Comparison of ENCODE assay signal across 8 cellular contexts in the genomic region with DNA sequence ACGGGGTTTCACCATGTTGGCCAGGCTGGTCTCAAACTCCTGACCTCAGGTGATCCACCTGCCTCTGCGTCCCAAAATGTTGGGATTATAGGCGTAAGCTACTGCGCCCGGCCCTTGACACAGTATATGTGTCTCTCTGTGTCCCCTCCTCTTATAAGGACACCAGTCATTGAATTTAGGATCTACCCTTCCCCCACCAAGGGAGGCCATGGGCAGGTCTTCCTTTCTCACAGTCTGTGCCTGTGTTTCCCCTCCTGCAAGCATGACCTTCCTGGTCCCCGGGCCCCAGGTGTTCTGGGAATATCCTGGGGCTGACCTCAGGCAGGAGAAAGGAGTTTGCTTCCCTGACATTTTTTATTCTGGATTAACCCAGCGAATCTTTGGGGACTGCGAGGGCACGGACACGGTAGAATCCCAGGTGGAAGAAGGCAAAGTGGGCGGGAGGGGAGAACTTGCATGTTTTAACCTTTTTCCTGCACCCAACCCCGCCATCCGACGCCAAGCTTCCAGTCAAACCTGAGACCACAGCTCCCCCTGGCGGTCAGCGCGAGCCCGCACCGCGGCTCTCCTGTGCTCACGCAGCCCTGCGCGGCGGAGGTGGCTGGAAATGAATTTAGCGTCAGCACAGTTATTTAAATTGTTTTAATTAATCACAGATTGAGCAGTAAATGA. TPM values are rescaled to one million over a fixed set of nuclear protein-coding genes. Genes with fewer than 3 reads are reported as not detected.
DNase-seq lines count a peak whose midpoint lies in the region; ATAC-seq, FAIRE-seq and TF ChIP-seq lines count a peak whose summit lies in the region.

No MANE protein-coding gene starts in this region.

- no peak overlapping the region for H3K27ac ChIP-seq in heart right ventricle

- H3K9me3 Mint-ChIP-seq in progenitor cell of endocrine pancreas (ENCODE audit: low read depth), result peaks cover 9% of the 10 kb centered on the region

- no peaks in the 10 kb centered on the region for H3K36me3 ChIP-seq in HAP-1 (replicated peaks)
- no peaks in the 10 kb centered on the region for H3K36me3 ChIP-seq in heart right ventricle

- WGBS in heart right ventricle, 2 donors, result 21 to 24% methylated on average over 25 of the region's 25 CpGs

- no peak overlapping the region for H3K27ac Mint-ChIP-seq in progenitor cell of endocrine pancreas

- no peaks in the 10 kb centered on the region for H3K36me3 Mint-ChIP-seq in progenitor cell of endocrine pancreas (ENCODE audit: insufficient read depth)

- H3K9me3 ChIP-seq in HAP-1 (no peaks in the 10 kb centered on the region), heart right ventricle (peaks cover 0 to 8% (median 0%) of the 10 kb centered on the region in 11 donors)

- no peak for FAIRE-seq in RCC 7860 (lab: Jason Lieb, UNC)

- H3K27me3 ChIP-seq in HAP-1 (ENCODE audit: low read depth), result 0 out of 2 replicates have a peak, but pooled peaks cover 2% of the 10 kb centered on the region
- H3K27me3 ChIP-seq in heart right ventricle, result peaks cover 5 to 55% (median 28%) of the 10 kb centered on the region in 7 donors

- ATAC-seq in heart right ventricle (peak in 5 of 8 donors; percentile 51 to 75 (median 54)), HG02588 (IDR thresholded peaks at IDR 0.05; ENCODE audit: unreplicated experiment) (no peak), GM21723 (IDR thresholded peaks at IDR 0.05; ENCODE audit: unreplicated experiment) (no peak)

- peaks cover 11% of the 10 kb centered on the region for H3K27me3 Mint-ChIP-seq in progenitor cell of endocrine pancreas

- in situ Hi-C loops in HAP-1 (cut with MboI; ENCODE audit: low sequenced_read_pairs), result loop anchor here (25.0 kb wide), 1 partner anchor 612 kb away; no protein-coding TSS in a partner anchor

- DNase-seq in C1 segment of cervical spinal cord (lab: John Stamatoyannopoulos, UW) (peak in 9 of 14 donors; percentile 5 to 73 (median 20)), HAP-1 (ENCODE audit: low spot score in 2 of 2) (peak; percentile 47 to 90), RCC 7860 (ENCODE audit: low spot score) (peak; percentile 11), heart right ventricle (peak; percentile 45 to 73), progenitor cell of endocrine pancreas (ENCODE audit: low spot score, unreplicated experiment) (peak; percentile 81)
- peak in 3 of 4 experiments; percentile 20 to 45 (median 29) for DNase-seq in activated naive CD4-positive, alpha-beta T cell (lab: John Stamatoyannopoulos, UW)

- peaks cover 5% of the 10 kb centered on the region for H3K4me1 Mint-ChIP-seq in progenitor cell of endocrine pancreas (ENCODE audit: low read depth)

- intact Hi-C loops in heart right ventricle (cut with DNase I), result loop anchor here in 7 of 10 donors (5.0 to 10.0 kb wide), 5 partner anchors 607 to 1719 kb away; a partner anchor contains a TSS

- H3K4me3 ChIP-seq in HAP-1 (no peak overlapping the region), heart right ventricle (no peak overlapping the region)

- TF ChIP-seq CTCF in heart right ventricle (IDR thresholded peaks at IDR 0.05) (peak; percentile 70 to 90 (median 87)), progenitor cell of endocrine pancreas (IDR thresholded peaks at IDR 0.05; ENCODE audit: unreplicated experiment) (peak; percentile 99)

- no peaks in the 10 kb centered on the region for H3K4me1 ChIP-seq in HAP-1
- no peaks in the 10 kb centered on the region for H3K4me1 ChIP-seq in heart right ventricle

- no peak overlapping the region for H3K4me3 Mint-ChIP-seq in progenitor cell of endocrine pancreas (ENCODE audit: low read depth)

RNA-seq across cellular contexts. Expression of a gene that starts 42.1 kb away (rescaled TPM):
- total RNA-seq in heart right ventricle (not detected), progenitor cell of endocrine pancreas (8.9 and 12.7 TPM in 2 replicates)
- not detected for polyA plus RNA-seq in heart right ventricle

Comparison
In these comparisons a context has a peak if more than half of its experiments do, and no peak if none do; other contexts are left out.
1. DNase-seq: peak in every context shown above with its lines; median percentile 81 in progenitor cell of endocrine pancreas; 68 in HAP-1; 59 in heart right ventricle; 29 in activated naive CD4-positive, alpha-beta T cell; 20 in C1 segment of cervical spinal cord; 11 in RCC 7860.
2. ATAC-seq: peak in heart right ventricle (5 of 8); none in HG02588 (single experiment) and GM21723 (single experiment).